In the genomic region with DNA sequence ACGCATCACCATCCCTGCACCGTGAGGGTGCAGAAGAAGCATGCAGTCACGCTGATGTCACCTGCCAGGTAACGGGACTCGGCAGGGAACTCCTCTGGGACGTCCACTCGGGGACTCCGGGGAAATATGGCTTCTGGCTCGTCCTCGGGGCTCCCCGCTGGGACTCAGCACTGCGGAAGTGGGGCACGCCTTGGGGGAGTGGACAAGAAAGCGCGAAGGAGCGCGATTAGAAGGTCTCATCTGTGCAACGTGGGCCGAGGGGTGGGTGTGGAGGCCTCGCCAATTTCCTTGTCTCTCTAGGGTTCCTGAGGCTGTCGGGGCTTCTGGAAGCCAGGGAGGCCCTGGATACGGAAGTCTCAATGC, we compare ENCODE assay signal across 8 cellular contexts. TPM values are rescaled to one million over a fixed set of nuclear protein-coding genes. Genes with fewer than 3 reads are reported as not detected.
A peak's percentile ranks its signal among the peaks of the same experiment; 100 is the strongest.
DNase-seq lines count a peak whose midpoint lies in the region; ATAC-seq and TF ChIP-seq lines count a peak whose summit lies in the region.

No MANE protein-coding gene starts in this region.

- H3K4me3 Mint-ChIP-seq in activated naive CD8-positive, alpha-beta T cell = peak overlapping the region; percentile 100

- H3K9me3 Mint-ChIP-seq in activated naive CD8-positive, alpha-beta T cell (ENCODE audit: low read depth) = no peaks in the 10 kb centered on the region

- H3K4me3 ChIP-seq in left ventricle myocardium inferior = peak overlapping the region; percentile 90
- peak overlapping the region; percentile 90 for H3K4me3 ChIP-seq in retinal pigment epithelial cell (ENCODE audit: low read length)

- intact Hi-C loops in left ventricle myocardium inferior (cut with micrococcal nuclease) = no loop called here

- H3K27ac Mint-ChIP-seq in activated naive CD8-positive, alpha-beta T cell = peak overlapping the region; percentile 67

- H3K9me3 ChIP-seq in left ventricle myocardium inferior (replicated peaks) = no peaks in the 10 kb centered on the region

- H3K27ac ChIP-seq in left ventricle myocardium inferior (replicated peaks) = peak overlapping the region; percentile 93

- H3K27me3 ChIP-seq in left ventricle myocardium inferior (ENCODE audit: low read depth) = no peaks in the 10 kb centered on the region

- H3K4me1 Mint-ChIP-seq in activated naive CD8-positive, alpha-beta T cell (ENCODE audit: low read depth) = peaks cover 56% of the 10 kb centered on the region

- H3K4me1 ChIP-seq in left ventricle myocardium inferior = peaks cover 96% of the 10 kb centered on the region

- H3K36me3 ChIP-seq in left ventricle myocardium inferior = no peaks in the 10 kb centered on the region

- TF ChIP-seq CTCF in left ventricle myocardium inferior (IDR thresholded peaks at IDR 0.05; ENCODE audit: borderline replicate concordance) (no peak), retinal pigment epithelial cell (conservative IDR thresholded peaks at IDR 0.05; ENCODE audit: low read depth, low read length) (no peak)

- H3K36me3 Mint-ChIP-seq in activated naive CD8-positive, alpha-beta T cell = peaks cover 11% of the 10 kb centered on the region

- peak; percentile 51 for ATAC-seq in SK-N-SH treated with all-trans-retinoic acid at 6 μM for 48 hours
- ATAC-seq in GM19452 (IDR thresholded peaks at IDR 0.05; ENCODE audit: unreplicated experiment) = no peak

- peak; percentile 69 for DNase-seq in SIG-M5 treated with dmso at 0.1 percent for 504 hours (lab: John Stamatoyannopoulos, UW; ENCODE audit: unreplicated experiment)
- DNase-seq in SIG-M5 (lab: John Stamatoyannopoulos, UW) = no peak
- DNase-seq in left ventricle myocardium inferior = peak; percentile 48
- no peak for DNase-seq in retinal pigment epithelial cell (ENCODE audit: low read depth)
- DNase-seq in cerebellar nuclear complex (lab: John Stamatoyannopoulos, UW) = no peak

- H3K27me3 Mint-ChIP-seq in activated naive CD8-positive, alpha-beta T cell = no peaks in the 10 kb centered on the region

TF ChIP-seq in SK-N-SH treated with all-trans-retinoic acid at 6 μM for 48 hours, 23 proteins besides CTCF, POLR2A, EP300 and RAD21:
- TF ChIP-seq ZNF8 (CRISPR knock-in tag; IDR thresholded peaks at IDR 0.05) (no peak), ZNF565 (CRISPR knock-in tag; conservative IDR thresholded peaks at IDR 0.05; ENCODE audit: low read depth) (no peak), ZFP30 (CRISPR knock-in tag; IDR thresholded peaks at IDR 0.05) (no peak), TOX (CRISPR knock-in tag; IDR thresholded peaks at IDR 0.05; ENCODE audit: borderline replicate concordance) (no peak)
TF ChIP-seq in SK-N-SH treated with all-trans-retinoic acid at 6 μM for 48 hours: peak in this region for 0.

RNA-seq across cellular contexts. Expression of gene ANKMY2, which starts 0.9 kb away (rescaled TPM):
- total RNA-seq in left ventricle myocardium inferior = 28.9 TPM

RNA-seq across cellular contexts. Expression of gene BZW2, which starts 1.4 kb away (rescaled TPM):
- total RNA-seq in left ventricle myocardium inferior = 308 TPM

Comparison
In these comparisons a context has a peak if more than half of its experiments do, and no peak if none do; other contexts are left out.
1. DNase-seq: peak in SIG-M5 treated with dmso at 0.1 percent for 504 hours (single experiment) and left ventricle myocardium inferior (single experiment); none in SIG-M5 (single experiment), retinal pigment epithelial cell (single experiment) and cerebellar nuclear complex (0 of 2).